Comparison of ENCODE assay signal across 13 cellular contexts in genomic region chr3:132236701-132237651, GRCh38.
A peak's percentile ranks its signal among the peaks of the same experiment; 100 is the strongest.
DNase-seq lines count a peak whose midpoint lies in the region; ATAC-seq and TF ChIP-seq lines count a peak whose summit lies in the region.
"Had no signal": no experiment of that assay in that cellular context is flagged by ENCODE, and none has a peak within 500 bp of the region (broad histone marks: within the 10 kb centered on the region; RNA-seq: fewer than 3 reads in every experiment).

No MANE protein-coding gene starts in this region.

- 76 to 79% methylated on average over 4 of the region's 4 CpGs for WGBS in tibial nerve, 2 donors

- H3K36me3 ChIP-seq in MM.1S (replicated peaks; ENCODE audit: insufficient read depth, low read length) (no peaks in the 10 kb centered on the region), tibial nerve (no peaks in the 10 kb centered on the region)

- H3K27ac ChIP-seq in MM.1S (ENCODE audit: low read length) (no peak overlapping the region; the same call in 1 of the 2 replicates), tibial nerve (no peak overlapping the region)

- H3K4me1 ChIP-seq in MM.1S (ENCODE audit: low read length) = peaks cover 24% of the 10 kb centered on the region
- H3K4me1 ChIP-seq in tibial nerve = no peaks in the 10 kb centered on the region

- H3K27me3 ChIP-seq in MM.1S (replicated peaks; ENCODE audit: insufficient read depth, low read length) (no peaks in the 10 kb centered on the region), tibial nerve (no peaks in the 10 kb centered on the region)

- no peaks in the 10 kb centered on the region for H3K9me2 ChIP-seq in MM.1S (replicated peaks; ENCODE audit: insufficient read depth, low read length)

- H3K9ac ChIP-seq in MM.1S (ENCODE audit: low read length) = no peak overlapping the region

- H4K20me1 ChIP-seq in MM.1S (ENCODE audit: insufficient read depth, low read length) = no peaks in the 10 kb centered on the region

- no peak for TF ChIP-seq EP300 in tibial nerve (IDR thresholded peaks at IDR 0.05)

- no peaks in the 10 kb centered on the region for H3K79me2 ChIP-seq in MM.1S (ENCODE audit: low read length)

- H3K4me2 ChIP-seq in MM.1S (ENCODE audit: low read depth, low read length) = peak overlapping the region; percentile 42

- no peak for TF ChIP-seq POLR2A in tibial nerve (IDR thresholded peaks at IDR 0.05)

- DNase-seq in MM.1S = peak; percentile 61
- no peak for DNase-seq in tibial nerve (ENCODE audit: low spot score in 2 of 2)
- no peak for DNase-seq in NK-92 treated with Interleukin-12 subunit alpha and Interleukin-12 subunit beta, amount 100 ng/mL, for 24 hours (lab: John Stamatoyannopoulos, UW)
- DNase-seq in SK-N-DZ (ENCODE audit: low spot score) = no peak
- no peak for DNase-seq in activated CD4-positive, CD25-positive, alpha-beta regulatory T cell treated with anti-CD3 and anti-CD28 coated beads, Interleukin-2, amount 50 U/mL, for 72 hours
- DNase-seq: activated CD4-positive, alpha-beta T cell treated with anti-CD3 and anti-CD28 coated beads for 48 hours; effector CD8-positive, alpha-beta T cell; kidney; stimulated activated CD4-positive, alpha-beta T cell treated with anti-CD3 and anti-CD28 coated beads, Interleukin-4, amount 100 ng/mL, for 24 hours; stimulated activated naive CD4-positive, alpha-beta T cell treated with Interleukin-2 at 50 U/mL for 16 hours had no signal

- TF ChIP-seq CTCF in MM.1S (IDR thresholded peaks at IDR 0.05; ENCODE audit: low read length) (no peak), tibial nerve (IDR thresholded peaks at IDR 0.05) (no peak)

- H2AFZ ChIP-seq in MM.1S (ENCODE audit: low read length) = no peak overlapping the region

- H3K4me3 ChIP-seq in MM.1S (ENCODE audit: low read length) (no peak overlapping the region), tibial nerve (no peak overlapping the region)

- H3K9me3 ChIP-seq in MM.1S (replicated peaks; ENCODE audit: insufficient read depth, low read length) = no peaks in the 10 kb centered on the region
- no peaks in the 10 kb centered on the region for H3K9me3 ChIP-seq in tibial nerve

- ATAC-seq in GM18517 (IDR thresholded peaks at IDR 0.05; ENCODE audit: unreplicated experiment) (peak; percentile 90), GM21367 (IDR thresholded peaks at IDR 0.05; ENCODE audit: unreplicated experiment) (peak; percentile 82), HG02970 (IDR thresholded peaks at IDR 0.05; ENCODE audit: low FRiP score, unreplicated experiment) (peak; percentile 75)

- H3F3A ChIP-seq in MM.1S (ENCODE audit: insufficient read depth, low read length) = peaks cover 10% of the 10 kb centered on the region; the same call in 1 of the 2 replicates
